Comparison of ENCODE assay signal across 1 cellular context in the genomic region with DNA sequence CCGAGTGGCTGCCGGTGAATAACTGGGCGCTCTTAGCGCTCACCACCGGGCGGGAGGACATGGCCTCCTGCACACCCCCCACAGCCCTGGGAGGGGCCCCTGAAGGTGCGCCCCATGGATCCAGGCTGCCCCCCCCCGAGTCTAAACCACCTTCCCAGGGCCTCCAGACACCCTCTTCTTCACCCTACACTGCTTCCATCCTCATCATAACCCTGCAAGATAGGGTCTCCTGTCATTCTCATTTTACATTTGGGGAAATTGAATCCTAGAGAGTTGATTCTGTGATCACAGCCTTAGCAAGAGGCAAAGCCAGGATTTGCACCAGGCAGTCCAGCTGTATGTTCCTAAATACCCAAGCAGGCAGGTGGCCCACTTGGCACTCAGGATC.
TF ChIP-seq lines count a peak whose summit lies in the region.

No MANE protein-coding gene starts in this region.

TF ChIP-seq in WTC11, 78 proteins besides CTCF, POLR2A, EP300 and RAD21 (continued from another document):
- TF ChIP-seq, protein P1, sequence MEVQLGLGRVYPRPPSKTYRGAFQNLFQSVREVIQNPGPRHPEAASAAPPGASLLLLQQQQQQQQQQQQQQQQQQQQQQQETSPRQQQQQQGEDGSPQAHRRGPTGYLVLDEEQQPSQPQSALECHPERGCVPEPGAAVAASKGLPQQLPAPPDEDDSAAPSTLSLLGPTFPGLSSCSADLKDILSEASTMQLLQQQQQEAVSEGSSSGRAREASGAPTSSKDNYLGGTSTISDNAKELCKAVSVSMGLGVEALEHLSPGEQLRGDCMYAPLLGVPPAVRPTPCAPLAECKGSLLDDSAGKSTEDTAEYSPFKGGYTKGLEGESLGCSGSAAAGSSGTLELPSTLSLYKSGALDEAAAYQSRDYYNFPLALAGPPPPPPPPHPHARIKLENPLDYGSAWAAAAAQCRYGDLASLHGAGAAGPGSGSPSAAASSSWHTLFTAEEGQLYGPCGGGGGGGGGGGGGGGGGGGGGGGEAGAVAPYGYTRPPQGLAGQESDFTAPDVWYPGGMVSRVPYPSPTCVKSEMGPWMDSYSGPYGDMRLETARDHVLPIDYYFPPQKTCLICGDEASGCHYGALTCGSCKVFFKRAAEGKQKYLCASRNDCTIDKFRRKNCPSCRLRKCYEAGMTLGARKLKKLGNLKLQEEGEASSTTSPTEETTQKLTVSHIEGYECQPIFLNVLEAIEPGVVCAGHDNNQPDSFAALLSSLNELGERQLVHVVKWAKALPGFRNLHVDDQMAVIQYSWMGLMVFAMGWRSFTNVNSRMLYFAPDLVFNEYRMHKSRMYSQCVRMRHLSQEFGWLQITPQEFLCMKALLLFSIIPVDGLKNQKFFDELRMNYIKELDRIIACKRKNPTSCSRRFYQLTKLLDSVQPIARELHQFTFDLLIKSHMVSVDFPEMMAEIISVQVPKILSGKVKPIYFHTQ (CRISPR knock-in tag; IDR thresholded peaks at IDR 0.05): no peak
- TF ChIP-seq JUN (CRISPR knock-in tag; IDR thresholded peaks at IDR 0.05): no peak
- no peak for TF ChIP-seq ZNF121 (CRISPR knock-in tag; IDR thresholded peaks at IDR 0.05)
- TF ChIP-seq NR3C1 (CRISPR knock-in tag; conservative IDR thresholded peaks at IDR 0.05; ENCODE audit: low read depth): no peak
- TF ChIP-seq, protein P2, sequence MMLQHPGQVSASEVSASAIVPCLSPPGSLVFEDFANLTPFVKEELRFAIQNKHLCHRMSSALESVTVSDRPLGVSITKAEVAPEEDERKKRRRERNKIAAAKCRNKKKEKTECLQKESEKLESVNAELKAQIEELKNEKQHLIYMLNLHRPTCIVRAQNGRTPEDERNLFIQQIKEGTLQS (CRISPR knock-in tag; conservative IDR thresholded peaks at IDR 0.05): no peak
- TF ChIP-seq KAT7 (CRISPR knock-in tag; IDR thresholded peaks at IDR 0.05; ENCODE audit: borderline replicate concordance): no peak
